8 cellular contexts compared by ENCODE assay signal in genomic region chr2:205680067-205680466, GRCh38. TPM values are rescaled to one million over a fixed set of nuclear protein-coding genes. Genes with fewer than 3 reads are reported as not detected.
DNase-seq lines count a peak whose midpoint lies in the region; ATAC-seq and TF ChIP-seq lines count a peak whose summit lies in the region.

No MANE protein-coding gene starts in this region.

- intact Hi-C loops in IMR-90 (cut with micrococcal nuclease), result loop anchor here (2.0 to 10.0 kb wide), 8 partner anchors 132 to 1535 kb away; partner anchors contain the start of gene PARD3B

- H3K36me3 ChIP-seq in IMR-90 (ENCODE audit: control insufficient read depth, insufficient read depth, low read length) (no peaks in the 10 kb centered on the region), NT2/D1 (ENCODE audit: insufficient read depth, insufficient read length, low read length) (peaks cover 5% of the 10 kb centered on the region)

- no peak overlapping the region for H3K4me3 Mint-ChIP-seq in activated T-cell treated with anti-CD3 and anti-CD28 coated beads, Interleukin-2, amount 50 U/mL, for 4 hours
- peak overlapping the region; percentile 23 for H3K4me3 Mint-ChIP-seq in progenitor cell of endocrine pancreas (ENCODE audit: low read depth)

- H3K23ac ChIP-seq in IMR-90 (ENCODE audit: low read depth, low read length), result no peak overlapping the region

- H3K4ac ChIP-seq in IMR-90 (ENCODE audit: low read depth, low read length), result peak overlapping the region; percentile 32; the same call in 1 of the 2 replicates

- H3K9me1 ChIP-seq in IMR-90 (ENCODE audit: insufficient read depth, low read length), result 0 out of 2 replicates have a peak, but pooled peaks cover 4% of the 10 kb centered on the region

- no peak overlapping the region for H3K27ac Mint-ChIP-seq in progenitor cell of endocrine pancreas

- DNase-seq in G401 (ENCODE audit: low spot score) (peak; percentile 26), IMR-90 (peak; percentile 92), NT2/D1 (ENCODE audit: low read depth, low spot score) (peak; percentile 95), foreskin melanocyte (peak; percentile 83), progenitor cell of endocrine pancreas (ENCODE audit: low spot score, unreplicated experiment) (peak; percentile 47)
- peak; percentile 24 for DNase-seq in activated T-cell treated with anti-CD3 and anti-CD28 coated beads, Interleukin-2, amount 50 U/mL, for 4 hours

- ATAC-seq in GM21717 (IDR thresholded peaks at IDR 0.05; ENCODE audit: unreplicated experiment) (peak; percentile 58), IMR-90 (ENCODE audit: low read depth) (peak; percentile 21), GM19328 (IDR thresholded peaks at IDR 0.05; ENCODE audit: unreplicated experiment) (no peak)
- ATAC-seq in activated T-cell treated with anti-CD3 and anti-CD28 coated beads, Interleukin-2, amount 50 U/mL, for 4 hours, result peak in 1 of 2 donors; percentile 48

- H2AFZ ChIP-seq in IMR-90 (replicated peaks; ENCODE audit: low read length, poor library complexity), result peak overlapping the region; percentile 54

- H3K18ac ChIP-seq in IMR-90 (ENCODE audit: low read depth, low read length), result no peak overlapping the region

- peaks cover 47% of the 10 kb centered on the region for H3K27me3 Mint-ChIP-seq in activated T-cell treated with anti-CD3 and anti-CD28 coated beads, Interleukin-2, amount 50 U/mL, for 4 hours (ENCODE audit: low read depth)
- peaks cover 59% of the 10 kb centered on the region for H3K27me3 Mint-ChIP-seq in progenitor cell of endocrine pancreas

- dilution Hi-C loops in IMR-90 (cut with HindIII; ENCODE audit: low sequenced_read_pairs, unreplicated experiment), result no loop called here

- peak overlapping the region; percentile 33; the same call in 1 of the 2 replicates for H2AK5ac ChIP-seq in IMR-90 (ENCODE audit: low read depth, low read length)

- no peak overlapping the region for H4K5ac ChIP-seq in IMR-90 (ENCODE audit: low read depth, low read length)

- no CpG with 5 or more reads among the region's 3 CpGs for WGBS in IMR-90 (ENCODE audit: extremely low coverage in 2 of 2, insufficient read length in 1 of 2), 2 experiments

- H4K91ac ChIP-seq in IMR-90 (ENCODE audit: insufficient read depth, low read depth, low read length), result peak overlapping the region; percentile 54; the same call in 1 of the 2 replicates

- POLR2A ChIA-PET in IMR-90 (lab: Charles Lee; ENCODE audit: unreplicated experiment), result no interaction called here

- H3K9me3 ChIP-seq in IMR-90 (ENCODE audit: control insufficient read depth, insufficient read depth, low read length) (no peaks in the 10 kb centered on the region), NT2/D1 (ENCODE audit: insufficient read depth, low read length) (no peaks in the 10 kb centered on the region)

- H3K9me3 Mint-ChIP-seq in activated T-cell treated with anti-CD3 and anti-CD28 coated beads, Interleukin-2, amount 50 U/mL, for 4 hours, result no peaks in the 10 kb centered on the region
- H3K9me3 Mint-ChIP-seq in progenitor cell of endocrine pancreas (ENCODE audit: low read depth), result no peaks in the 10 kb centered on the region

- H3K4me3 ChIP-seq in IMR-90 (ENCODE audit: insufficient read depth, low read depth, low read length) (no peak overlapping the region), NT2/D1 (ENCODE audit: insufficient read length, low read depth) (no peak overlapping the region)

- H2BK120ac ChIP-seq in IMR-90 (ENCODE audit: low read depth, low read length), result peak overlapping the region; percentile 62

- H3K27me3 ChIP-seq in IMR-90 (ENCODE audit: control insufficient read depth, insufficient read depth, low read length), result no peaks in the 10 kb centered on the region
- H3K27me3 ChIP-seq in NT2/D1 (ENCODE audit: insufficient read depth, insufficient read length), result peaks cover 4% of the 10 kb centered on the region

- H3K9ac ChIP-seq in IMR-90 (ENCODE audit: low read depth, low read length), result no peak overlapping the region
- H3K9ac ChIP-seq in NT2/D1 (ENCODE audit: insufficient read length, low read depth), result no peak overlapping the region

- H3K79me1 ChIP-seq in IMR-90 (ENCODE audit: low read depth in 1 of 2, low read length in 2 of 2), result peaks cover 3 to 19% of the 10 kb centered on the region in 2 experiments

- TF ChIP-seq CTCF in IMR-90 (conservative IDR thresholded peaks at IDR 0.05; ENCODE audit: low read depth, low read length) (peak; percentile 76), progenitor cell of endocrine pancreas (IDR thresholded peaks at IDR 0.05; ENCODE audit: unreplicated experiment) (peak; percentile 77)

- H4K8ac ChIP-seq in IMR-90 (ENCODE audit: low read depth in 2 of 2, low read length in 2 of 2), result peak overlapping the region in 1 of 2 experiments; percentile 4; a peak in 3 of 4 replicates

- no peaks in the 10 kb centered on the region; the same call in 1 of the 2 replicates for H4K20me1 ChIP-seq in IMR-90 (ENCODE audit: insufficient read depth, low read length)

- no peak overlapping the region for H3K27ac ChIP-seq in IMR-90 (ENCODE audit: insufficient read depth, low read length)

- CTCF ChIA-PET in IMR-90 (lab: Yijun Ruan, JAX), result interaction anchor here (0.9 to 1.0 kb wide), 2 partner anchors 32 to 272 kb away, joined by 3 read pairs; no protein-coding TSS in a partner anchor

- H3K56ac ChIP-seq in IMR-90 (ENCODE audit: extremely low read depth, insufficient read depth, low read length), result no peak overlapping the region

- peak overlapping the region; percentile 28; the same call in 1 of the 3 replicates for H2BK15ac ChIP-seq in IMR-90 (ENCODE audit: low read depth, low read length)

- H3K4me2 ChIP-seq in IMR-90 (ENCODE audit: low read depth, low read length), result no peak overlapping the region

- peak; percentile 69 for TF ChIP-seq RAD21 in IMR-90 (IDR thresholded peaks at IDR 0.05; ENCODE audit: low read length)

- H2BK5ac ChIP-seq in IMR-90 (ENCODE audit: low read depth, low read length, poor library complexity, severe bottlenecking), result no peak overlapping the region

- in situ Hi-C loops in G401 (cut with HindIII; ENCODE audit: low sequenced_read_pairs), result no loop called here
- in situ Hi-C loops in IMR-90 (cut with MboI; ENCODE audit: low sequenced_read_pairs), result loop anchor here (10.0 to 25.0 kb wide), 2 partner anchors 245 to 1143 kb away; partner anchors contain the start of gene PARD3B

- no peak for TF ChIP-seq POLR2A in IMR-90 (IDR thresholded peaks at IDR 0.05; ENCODE audit: low read depth, low read length)

- peaks cover 18% of the 10 kb centered on the region for H3K4me1 Mint-ChIP-seq in activated T-cell treated with anti-CD3 and anti-CD28 coated beads, Interleukin-2, amount 50 U/mL, for 4 hours (ENCODE audit: low read depth)
- H3K4me1 Mint-ChIP-seq in progenitor cell of endocrine pancreas (ENCODE audit: low read depth), result peaks cover 33% of the 10 kb centered on the region

- H3K14ac ChIP-seq in IMR-90 (replicated peaks; ENCODE audit: low read depth, low read length), result no peak overlapping the region

- no peaks in the 10 kb centered on the region for H3K36me3 Mint-ChIP-seq in activated T-cell treated with anti-CD3 and anti-CD28 coated beads, Interleukin-2, amount 50 U/mL, for 4 hours (ENCODE audit: insufficient read depth)
- H3K36me3 Mint-ChIP-seq in progenitor cell of endocrine pancreas (ENCODE audit: insufficient read depth), result no peaks in the 10 kb centered on the region

- H3K4me1 ChIP-seq in IMR-90 (ENCODE audit: control insufficient read depth, insufficient read depth, low read length) (peaks cover 4% of the 10 kb centered on the region), NT2/D1 (ENCODE audit: insufficient read depth, insufficient read length) (peaks cover 7% of the 10 kb centered on the region)

- H2BK20ac ChIP-seq in IMR-90 (ENCODE audit: low read depth, low read length), result peak overlapping the region; percentile 63

- no TSS peak for BruUV-seq in IMR-90 (replicated peaks; lab: Mats Ljungman, UMichigan)

- no peak overlapping the region for H2AK9ac ChIP-seq in IMR-90 (replicated peaks; ENCODE audit: low read depth, low read length, poor library complexity)

TF ChIP-seq in IMR-90, 13 proteins besides CTCF, POLR2A, EP300 and RAD21 (continues in another document):
- peak; percentile 76 for TF ChIP-seq SMC3 (IDR thresholded peaks at IDR 0.05; ENCODE audit: low read depth, low read length)
- no peak for TF ChIP-seq MXI1 (IDR thresholded peaks at IDR 0.05; ENCODE audit: borderline replicate concordance, low read depth, low read length)
- no peak for TF ChIP-seq RCOR1 (IDR thresholded peaks at IDR 0.05; ENCODE audit: insufficient replicate concordance, low read length)
- no peak for TF ChIP-seq MAZ (IDR thresholded peaks at IDR 0.05; ENCODE audit: borderline replicate concordance, low read depth, low read length)
- TF ChIP-seq FOS (IDR thresholded peaks at IDR 0.05; ENCODE audit: low read depth, low read length), result no peak
- peak; percentile 41 for TF ChIP-seq BHLHE40 (IDR thresholded peaks at IDR 0.05; ENCODE audit: low read depth, low read length)
- TF ChIP-seq, protein P1, sequence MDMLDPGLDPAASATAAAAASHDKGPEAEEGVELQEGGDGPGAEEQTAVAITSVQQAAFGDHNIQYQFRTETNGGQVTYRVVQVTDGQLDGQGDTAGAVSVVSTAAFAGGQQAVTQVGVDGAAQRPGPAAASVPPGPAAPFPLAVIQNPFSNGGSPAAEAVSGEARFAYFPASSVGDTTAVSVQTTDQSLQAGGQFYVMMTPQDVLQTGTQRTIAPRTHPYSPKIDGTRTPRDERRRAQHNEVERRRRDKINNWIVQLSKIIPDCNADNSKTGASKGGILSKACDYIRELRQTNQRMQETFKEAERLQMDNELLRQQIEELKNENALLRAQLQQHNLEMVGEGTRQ (IDR thresholded peaks at IDR 0.05; ENCODE audit: low read depth, low read length), result no peak
- no peak for TF ChIP-seq RFX5 (IDR thresholded peaks at IDR 0.05; ENCODE audit: low read depth, low read length)
- TF ChIP-seq CEBPB (IDR thresholded peaks at IDR 0.05; ENCODE audit: low read depth, low read length), result no peak
- TF ChIP-seq MAFK (IDR thresholded peaks at IDR 0.05; ENCODE audit: low read depth, low read length), result no peak
- TF ChIP-seq CHD1 (IDR thresholded peaks at IDR 0.05; ENCODE audit: low read depth, low read length), result no peak

RNA-seq across cellular contexts. Expression of gene NRP2, which starts 2.2 kb away (rescaled TPM):
- total RNA-seq in G401 (2014; rRNA removed; shearing (Covaris generic)), result 5.3 and 7.9 TPM in 2 replicates
- total RNA-seq in IMR-90 (2012; rRNA removed) (43.3 and 46.4 TPM in 2 replicates), progenitor cell of endocrine pancreas (6.3 and 14.3 TPM in 2 replicates)
- 45.2 and 51.3 TPM in 2 replicates for polyA plus RNA-seq in IMR-90 (2012; rRNA removed)
- 40.6 and 48.8 TPM in 2 replicates for polyA plus RNA-seq in IMR-90 (2012; cell fraction: cytosol; rRNA removed)
- 27.6 and 54.4 TPM in 2 replicates for polyA plus RNA-seq in IMR-90 (2012; cell fraction: nucleus; rRNA removed; ENCODE audit: low replicate concordance)
- total RNA-seq in activated T-cell treated with anti-CD3 and anti-CD28 coated beads, Interleukin-2, amount 50 U/mL, for 4 hours, result 1 to 10 TPM; 1.6 to 3.2 (median 1.6) TPM

Comparison
In these comparisons a context has a peak if more than half of its experiments do, and no peak if none do; other contexts are left out.
1. DNase-seq: peak in every context shown above with its lines; median percentile 95 in NT2/D1; 92 in IMR-90; 83 in foreskin melanocyte; 47 in progenitor cell of endocrine pancreas; 26 in G401; 24 in activated T-cell treated with anti-CD3 and anti-CD28 coated beads, Interleukin-2, amount 50 U/mL, for 4 hours.